1 cellular context compared by ENCODE assay signal in the genomic region with DNA sequence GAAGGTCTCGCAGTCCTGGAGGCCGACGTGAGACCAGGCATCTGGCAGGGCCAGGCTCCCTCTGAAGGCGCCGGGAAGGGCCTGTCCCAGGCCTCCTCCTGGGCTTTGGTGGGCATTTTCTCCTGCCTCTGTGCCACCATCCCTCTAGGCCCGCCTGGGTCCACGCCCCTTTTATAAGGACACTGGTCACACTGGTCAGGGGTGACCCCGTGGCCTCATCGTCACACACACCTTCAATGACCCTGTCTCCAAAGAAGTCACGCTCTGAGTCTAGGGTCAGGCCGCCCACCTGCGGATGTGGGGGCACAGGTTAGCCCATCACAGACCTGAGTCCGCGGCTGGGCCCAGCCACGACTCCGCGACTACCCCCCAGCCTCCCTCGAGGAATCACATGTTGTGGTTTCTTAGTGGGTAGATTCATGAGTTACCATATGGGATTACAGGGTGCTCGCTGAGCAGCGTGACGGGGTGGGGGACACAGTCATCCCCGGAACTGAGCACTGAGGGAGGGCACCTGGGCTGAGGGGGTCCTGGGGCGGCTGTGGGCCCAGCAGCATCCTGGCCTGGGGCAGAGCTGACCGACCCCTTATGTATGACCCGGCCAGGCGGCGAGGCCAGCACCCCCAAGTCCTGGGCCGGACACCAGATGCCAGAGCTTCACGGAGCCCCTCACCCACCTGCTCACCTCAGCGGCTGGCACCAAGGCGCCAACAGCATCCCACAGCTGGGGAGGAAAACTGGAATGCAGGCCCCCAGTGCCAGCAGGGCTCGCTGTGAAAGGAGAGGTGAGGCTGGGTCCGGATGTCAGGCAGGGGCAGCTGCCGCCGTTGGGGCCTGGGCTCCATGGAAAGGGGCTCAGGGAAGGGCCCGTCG.
TF ChIP-seq lines count a peak whose summit lies in the region.

No MANE protein-coding gene starts in this region.

TF ChIP-seq in WTC11, 78 proteins besides CTCF, POLR2A, EP300 and RAD21 (continued from another document):
- TF ChIP-seq, protein P1, sequence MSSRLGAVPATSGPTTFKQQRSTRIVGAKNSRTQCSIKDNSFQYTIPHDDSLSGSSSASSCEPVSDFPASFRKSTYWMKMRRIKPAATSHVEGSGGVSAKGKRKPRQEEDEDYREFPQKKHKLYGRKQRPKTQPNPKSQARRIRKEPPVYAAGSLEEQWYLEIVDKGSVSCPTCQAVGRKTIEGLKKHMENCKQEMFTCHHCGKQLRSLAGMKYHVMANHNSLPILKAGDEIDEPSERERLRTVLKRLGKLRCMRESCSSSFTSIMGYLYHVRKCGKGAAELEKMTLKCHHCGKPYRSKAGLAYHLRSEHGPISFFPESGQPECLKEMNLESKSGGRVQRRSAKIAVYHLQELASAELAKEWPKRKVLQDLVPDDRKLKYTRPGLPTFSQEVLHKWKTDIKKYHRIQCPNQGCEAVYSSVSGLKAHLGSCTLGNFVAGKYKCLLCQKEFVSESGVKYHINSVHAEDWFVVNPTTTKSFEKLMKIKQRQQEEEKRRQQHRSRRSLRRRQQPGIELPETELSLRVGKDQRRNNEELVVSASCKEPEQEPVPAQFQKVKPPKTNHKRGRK (CRISPR knock-in tag; IDR thresholded peaks at IDR 0.05; ENCODE audit: borderline replicate concordance) = no peak
- no peak for TF ChIP-seq ELF4 (CRISPR knock-in tag; IDR thresholded peaks at IDR 0.05; ENCODE audit: low read depth)
- TF ChIP-seq MXD4 (CRISPR knock-in tag; IDR thresholded peaks at IDR 0.05; ENCODE audit: borderline replicate concordance) = no peak
- TF ChIP-seq AFF4 (CRISPR knock-in tag; IDR thresholded peaks at IDR 0.05; ENCODE audit: borderline replicate concordance) = no peak
- TF ChIP-seq, protein P2, sequence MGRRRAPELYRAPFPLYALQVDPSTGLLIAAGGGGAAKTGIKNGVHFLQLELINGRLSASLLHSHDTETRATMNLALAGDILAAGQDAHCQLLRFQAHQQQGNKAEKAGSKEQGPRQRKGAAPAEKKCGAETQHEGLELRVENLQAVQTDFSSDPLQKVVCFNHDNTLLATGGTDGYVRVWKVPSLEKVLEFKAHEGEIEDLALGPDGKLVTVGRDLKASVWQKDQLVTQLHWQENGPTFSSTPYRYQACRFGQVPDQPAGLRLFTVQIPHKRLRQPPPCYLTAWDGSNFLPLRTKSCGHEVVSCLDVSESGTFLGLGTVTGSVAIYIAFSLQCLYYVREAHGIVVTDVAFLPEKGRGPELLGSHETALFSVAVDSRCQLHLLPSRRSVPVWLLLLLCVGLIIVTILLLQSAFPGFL (CRISPR knock-in tag; IDR thresholded peaks at IDR 0.05; ENCODE audit: borderline replicate concordance) = no peak
- TF ChIP-seq ZNF317 (CRISPR knock-in tag; IDR thresholded peaks at IDR 0.05; ENCODE audit: borderline replicate concordance, low read depth) = no peak
- TF ChIP-seq ATF1 (CRISPR knock-in tag; IDR thresholded peaks at IDR 0.05) = no peak
- no peak for TF ChIP-seq TEAD1 (CRISPR knock-in tag; IDR thresholded peaks at IDR 0.05)
- no peak for TF ChIP-seq ATF3 (CRISPR knock-in tag; conservative IDR thresholded peaks at IDR 0.05)
- TF ChIP-seq ZNF423 (CRISPR knock-in tag; IDR thresholded peaks at IDR 0.05) = no peak
- TF ChIP-seq, protein P3, sequence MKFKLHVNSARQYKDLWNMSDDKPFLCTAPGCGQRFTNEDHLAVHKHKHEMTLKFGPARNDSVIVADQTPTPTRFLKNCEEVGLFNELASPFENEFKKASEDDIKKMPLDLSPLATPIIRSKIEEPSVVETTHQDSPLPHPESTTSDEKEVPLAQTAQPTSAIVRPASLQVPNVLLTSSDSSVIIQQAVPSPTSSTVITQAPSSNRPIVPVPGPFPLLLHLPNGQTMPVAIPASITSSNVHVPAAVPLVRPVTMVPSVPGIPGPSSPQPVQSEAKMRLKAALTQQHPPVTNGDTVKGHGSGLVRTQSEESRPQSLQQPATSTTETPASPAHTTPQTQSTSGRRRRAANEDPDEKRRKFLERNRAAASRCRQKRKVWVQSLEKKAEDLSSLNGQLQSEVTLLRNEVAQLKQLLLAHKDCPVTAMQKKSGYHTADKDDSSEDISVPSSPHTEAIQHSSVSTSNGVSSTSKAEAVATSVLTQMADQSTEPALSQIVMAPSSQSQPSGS (CRISPR knock-in tag; IDR thresholded peaks at IDR 0.05; ENCODE audit: borderline replicate concordance, low read depth) = no peak
- no peak for TF ChIP-seq ZNF532 (CRISPR knock-in tag; IDR thresholded peaks at IDR 0.05; ENCODE audit: borderline replicate concordance)
- no peak for TF ChIP-seq CBFB (CRISPR knock-in tag; IDR thresholded peaks at IDR 0.05; ENCODE audit: low read depth)
- TF ChIP-seq CREB1 (CRISPR knock-in tag; IDR thresholded peaks at IDR 0.05) = no peak
- TF ChIP-seq ZNF396 (CRISPR knock-in tag; IDR thresholded peaks at IDR 0.05; ENCODE audit: borderline replicate concordance) = no peak
- TF ChIP-seq FOXK1 (CRISPR knock-in tag; IDR thresholded peaks at IDR 0.05) = no peak
